In genomic region chr7:101598422-101598957, GRCh38 we compare ENCODE assay signal across 24 cellular contexts. TPM values are rescaled to one million over a fixed set of nuclear protein-coding genes. Genes with fewer than 3 reads are reported as not detected.
DNase-seq lines count a peak whose midpoint lies in the region; ATAC-seq, FAIRE-seq and TF ChIP-seq lines count a peak whose summit lies in the region.
"Had no signal": no experiment of that assay in that cellular context is flagged by ENCODE, and none has a peak within 500 bp of the region (broad histone marks: within the 10 kb centered on the region; RNA-seq: fewer than 3 reads in every experiment).

No MANE protein-coding gene starts in this region.

- H3K9me3 ChIP-seq in HCT116 (ENCODE audit: control insufficient read depth in 1 of 2, insufficient read depth in 1 of 2, low read depth in 1 of 2, low read length in 2 of 2) (no peaks in the 10 kb centered on the region), thyroid gland (no peaks in the 10 kb centered on the region)
- H3K9me3 ChIP-seq: gastrocnemius medialis, right atrium auricular region had no signal

- H3K56ac ChIP-seq in mesendoderm (ENCODE audit: low read length): no peak overlapping the region

- H3K9ac ChIP-seq in HCT116 (ENCODE audit: low read length): peak overlapping the region; percentile 53
- H3K9ac ChIP-seq in mesendoderm (ENCODE audit: low read length): no peak overlapping the region

- H3K23ac ChIP-seq in mesendoderm (ENCODE audit: low read length): no peak overlapping the region

- no peak overlapping the region for H3K4ac ChIP-seq in mesendoderm (ENCODE audit: low read depth, low read length)

- CTCF ChIA-PET in HCT116 (lab: Charles Lee): interaction anchor here (2.2 to 2.7 kb wide), 2 partner anchors 11 to 55 kb away, joined by 7 to 8 read pairs; no protein-coding TSS in a partner anchor

- TF ChIP-seq POLR2A in HCT116 (IDR thresholded peaks at IDR 0.05; ENCODE audit: borderline replicate concordance, extremely low read depth, insufficient read depth, insufficient read length): no peak
- peak in 1 of 2 donors; percentile 46 for TF ChIP-seq POLR2A in thyroid gland (IDR thresholded peaks at IDR 0.05)
- no peak for TF ChIP-seq POLR2A in GM12891 (IDR thresholded peaks at IDR 0.05; ENCODE audit: low read depth, low read length)

- TF ChIP-seq CTCF in HCT116 (IDR thresholded peaks at IDR 0.05 in 2 of 3, conservative IDR thresholded peaks at IDR 0.05 in 1 of 3; ENCODE audit: borderline replicate concordance in 1 of 3, insufficient read depth in 1 of 3, low read depth in 2 of 3, low read length in 2 of 3): no peak
- no peak for TF ChIP-seq CTCF in epithelial cell of esophagus (IDR thresholded peaks at IDR 0.05; ENCODE audit: insufficient read depth, low read depth, low read length, missing control alignments)
- no peak for TF ChIP-seq CTCF in thyroid gland (IDR thresholded peaks at IDR 0.05)

- WGBS in mesendoderm (ENCODE audit: extremely low coverage, insufficient coverage, low lambda C conversion rate): no CpG with 5 or more reads among the region's 18 CpGs
- WGBS in thyroid gland, 2 donors: 48 to 61% methylated on average over 10 to 11 of the region's 18 CpGs

- H4K8ac ChIP-seq in mesendoderm (ENCODE audit: low read depth, low read length): no peak overlapping the region

- intact Hi-C loops in HCT116 (cut with micrococcal nuclease) (no loop called here), thyroid gland (cut with DNase I) (no loop called here)

- H2AFZ ChIP-seq in HCT116 (ENCODE audit: low read depth, low read length, poor library complexity, severe bottlenecking): peak overlapping the region; percentile 78
- H2AFZ ChIP-seq: PC-9 had no signal

- H4K5ac ChIP-seq in mesendoderm (ENCODE audit: low read length): no peak overlapping the region

- no peak; the same call in 1 of the 2 replicates for TF ChIP-seq RAD21 in HCT116 (IDR thresholded peaks at IDR 0.05; ENCODE audit: low read depth)

- H3K36me3 ChIP-seq in HCT116 (ENCODE audit: control insufficient read depth in 1 of 2, insufficient read depth in 2 of 2, low read length in 2 of 2) (no peaks in the 10 kb centered on the region), mesendoderm (ENCODE audit: control insufficient read depth, insufficient read depth, low read length) (no peaks in the 10 kb centered on the region), thyroid gland (no peaks in the 10 kb centered on the region)
- H3K36me3 ChIP-seq: gastrocnemius medialis, right atrium auricular region had no signal

- no peaks in the 10 kb centered on the region for H3K79me2 ChIP-seq in HCT116 (ENCODE audit: insufficient read depth, low read length)
- no peaks in the 10 kb centered on the region for H3K79me2 ChIP-seq in mesendoderm (ENCODE audit: control insufficient read depth, insufficient read depth, low read length)

- H3K27ac ChIP-seq in HCT116 (ENCODE audit: low read depth, low read length) (peak overlapping the region; percentile 39; the same call in 1 of the 2 replicates), mesendoderm (ENCODE audit: low read depth, low read length) (no peak overlapping the region), thyroid gland (peak overlapping the region; percentile 79 to 90 (median 89))
- H3K27ac ChIP-seq: gastrocnemius medialis, PC-9 had no signal

- H2BK120ac ChIP-seq in mesendoderm (ENCODE audit: low read depth, low read length): no peak overlapping the region

- H3K18ac ChIP-seq in mesendoderm (ENCODE audit: low read length): peak overlapping the region; percentile 3

- H3K27me3 ChIP-seq in HCT116 (ENCODE audit: insufficient read depth, low read length): no peaks in the 10 kb centered on the region
- no peaks in the 10 kb centered on the region for H3K27me3 ChIP-seq in mesendoderm (ENCODE audit: insufficient read depth, low read length, poor library complexity)
- H3K27me3 ChIP-seq in thyroid gland: no peaks in the 10 kb centered on the region
- H3K27me3 ChIP-seq: gastrocnemius medialis, right atrium auricular region had no signal

- H3K4me2 ChIP-seq in HCT116 (ENCODE audit: low read length) (peak overlapping the region; percentile 62), mesendoderm (ENCODE audit: low read length) (no peak overlapping the region)
- H3K4me2 ChIP-seq: GM23338, PC-9 had no signal

- H2AK5ac ChIP-seq in mesendoderm (ENCODE audit: low read length): no peak overlapping the region

- no peaks in the 10 kb centered on the region for H3K79me1 ChIP-seq in mesendoderm (ENCODE audit: low read length)

- H3K4me3 ChIP-seq in HCT116 (replicated peaks in 1 of 2; ENCODE audit: low read depth in 1 of 2, low read length in 2 of 2) (no peak overlapping the region), epithelial cell of esophagus (ENCODE audit: low read length) (no peak overlapping the region), mesendoderm (ENCODE audit: low read length) (no peak overlapping the region), thyroid gland (replicated peaks in 1 of 3) (no peak overlapping the region)
- H3K4me3 ChIP-seq: gastrocnemius medialis, GM23338, PC-9, right atrium auricular region had no signal

- H3K9me2 ChIP-seq in HCT116 (ENCODE audit: insufficient read depth): no peaks in the 10 kb centered on the region

- DNase-seq in HCT116 (ENCODE audit: low read depth, low spot score): peak; percentile 87
- DNase-seq in epithelial cell of esophagus (ENCODE audit: low read depth): peak; percentile 89
- DNase-seq in mesendoderm: no peak
- DNase-seq in thyroid gland: peak; percentile 98
- no peak for DNase-seq in activated T-cell treated with anti-CD3 and anti-CD28 coated beads for 4 hours
- no peak for DNase-seq in GM12891 (ENCODE audit: insufficient read length, low spot score)
- no peak for DNase-seq in NCI-H524 treated with DMSO at 0.1 percent for 48 hours (lab: John Stamatoyannopoulos, UW)
- DNase-seq: activated CD4-positive, alpha-beta T cell treated with anti-CD3 and anti-CD28 coated beads, Interleukin-2, amount 10 ng/mL, durations not matched to agents 24 days and 14 days; activated naive CD4-positive, alpha-beta T cell treated with anti-CD3 and anti-CD28 coated beads for 36 hours; gastrocnemius medialis; KG1; NCI-H1048; NCI-H2107; NCI-H524; stimulated activated CD4-positive, alpha-beta T cell treated with anti-CD3 and anti-CD28 coated beads, Interleukin-1b, Interleukin-23, amount 100 ng/mL, for 48 hours; stimulated activated naive CD8-positive, alpha-beta T cell treated with anti-CD3 and anti-CD28 coated beads, Interleukin-15, amount 100 ng/mL, for 72 hours had no signal

- H2BK15ac ChIP-seq in mesendoderm (replicated peaks; ENCODE audit: low read depth): no peak overlapping the region

- peak; percentile 72 for ATAC-seq in HCT116
- no peak for ATAC-seq in GM21390 (IDR thresholded peaks at IDR 0.05; ENCODE audit: unreplicated experiment)
- ATAC-seq: gastrocnemius medialis; GM23338; stimulated activated naive CD8-positive, alpha-beta T cell treated with anti-CD3 and anti-CD28 coated beads, Interleukin-15, amount 100 ng/mL, for 72 hours had no signal

- POLR2A ChIA-PET in HCT116 (lab: Charles Lee): no interaction called here

- RAD21 ChIA-PET in HCT116 (lab: Charles Lee; ENCODE audit: low non-redundant PET in 1 of 2, low total read pairs in 2 of 2, uncharacterized antibody in 2 of 2, unreplicated experiment in 2 of 2): no interaction called here

- H2BK5ac ChIP-seq in mesendoderm (ENCODE audit: low read length): no peak overlapping the region

- H3K4me1 ChIP-seq in HCT116 (ENCODE audit: control insufficient read depth in 1 of 2, insufficient read depth in 2 of 2, low read length in 2 of 2) (peaks cover 19 to 36% of the 10 kb centered on the region in 2 experiments; a peak in 3 of 4 replicates), mesendoderm (ENCODE audit: control insufficient read depth, low read depth, low read length) (no peaks in the 10 kb centered on the region), thyroid gland (peaks cover 13 to 24% of the 10 kb centered on the region in 2 donors)

- no peak for FAIRE-seq in GM12891 (lab: Jason Lieb, UNC)
- FAIRE-seq: astrocyte, colon, endothelial cell of umbilical vein had no signal

- no peaks in the 10 kb centered on the region for H4K20me1 ChIP-seq in HCT116 (ENCODE audit: insufficient read depth)

- no TSS peak for BruUV-seq in HCT116 (replicated peaks; lab: Mats Ljungman, UMichigan)

TF ChIP-seq in HCT116, 20 proteins besides CTCF, POLR2A, EP300 and RAD21:
- TF ChIP-seq ZFX (IDR thresholded peaks at IDR 0.05): peak; percentile 22; the same call in 1 of the 2 replicates
- peak; percentile 64; the same call in 1 of the 2 replicates for TF ChIP-seq SP1 (IDR thresholded peaks at IDR 0.05; ENCODE audit: low read depth)
- TF ChIP-seq EZH2phosphoT487 (IDR thresholded peaks at IDR 0.05; ENCODE audit: borderline replicate concordance): no peak
- TF ChIP-seq ELF1 (IDR thresholded peaks at IDR 0.05; ENCODE audit: borderline replicate concordance, low read depth): no peak
- TF ChIP-seq POLR2AphosphoS5 (IDR thresholded peaks at IDR 0.05; ENCODE audit: low read depth, low read length): peak; percentile 20; the same call in 1 of the 2 replicates
- TF ChIP-seq ZNF274 (IDR thresholded peaks at IDR 0.05; ENCODE audit: low read depth, low read length): no peak

TF ChIP-seq in GM12891, 5 proteins besides CTCF, POLR2A, EP300 and RAD21:
- no peak for TF ChIP-seq TAF1 (IDR thresholded peaks at IDR 0.05; ENCODE audit: low read depth, low read length)
- TF ChIP-seq SPI1 (IDR thresholded peaks at IDR 0.05; ENCODE audit: low read depth, low read length): no peak
- TF ChIP-seq PAX5 (IDR thresholded peaks at IDR 0.05; ENCODE audit: insufficient read depth, low read length, severe bottlenecking): no peak
- no peak for TF ChIP-seq POU2F2 (IDR thresholded peaks at IDR 0.05; ENCODE audit: low read depth, low read length)
- no peak for TF ChIP-seq POLR2AphosphoS5 (IDR thresholded peaks at IDR 0.05; ENCODE audit: low read depth, low read length)

RNA-seq across cellular contexts. Expression of gene MYL10, which starts 30.6 kb away (rescaled TPM):
- not detected for total RNA-seq in HCT116 (2021; ENCODE audit: unreplicated experiment)
- polyA plus RNA-seq in HCT116 (2012): not detected in 2 replicates
- polyA plus RNA-seq in mesendoderm (2013, experiment 1 of 2): 3.1 TPM
- polyA plus RNA-seq in mesendoderm (2013, experiment 2 of 2): 2.5 TPM
- not detected for total RNA-seq in thyroid gland
- not detected for polyA plus RNA-seq in GM12891 (2012; ENCODE audit: low read depth, missing spikeins)
- total RNA-seq: activated CD4-positive, alpha-beta T cell treated with anti-CD3 and anti-CD28 coated beads, Interleukin-2, amount 10 ng/mL, durations not matched to agents 24 days and 14 days; activated naive CD4-positive, alpha-beta T cell treated with anti-CD3 and anti-CD28 coated beads for 36 hours; endothelial cell of umbilical vein; GM23338; neural crest cell; PC-9; right atrium auricular region had no signal
- polyA plus RNA-seq: endothelial cell of umbilical vein had no signal

Comparison
In these comparisons a context has a peak if more than half of its experiments do, and no peak if none do; other contexts are left out.
1. DNase-seq: peak in HCT116 (single experiment), epithelial cell of esophagus (single experiment) and thyroid gland (2 of 2); none in mesendoderm (single experiment), activated T-cell treated with anti-CD3 and anti-CD28 coated beads for 4 hours (single experiment), GM12891 (single experiment) and NCI-H524 treated with DMSO at 0.1 percent for 48 hours (single experiment).